13 cellular contexts compared by ENCODE assay signal in genomic region chr4:85555210-85555609, GRCh38.
DNase-seq lines count a peak whose midpoint lies in the region; ATAC-seq and TF ChIP-seq lines count a peak whose summit lies in the region.
"Had no signal": no experiment of that assay in that cellular context is flagged by ENCODE, and none has a peak within 500 bp of the region (broad histone marks: within the 10 kb centered on the region; RNA-seq: fewer than 3 reads in every experiment).

No MANE protein-coding gene starts in this region.

- peak; percentile 2 for DNase-seq in fibroblast of gingiva (ENCODE audit: low read depth)
- no peak for DNase-seq in upper lobe of left lung
- DNase-seq in Calu3 = no peak
- DNase-seq in NCI-H187 (lab: John Stamatoyannopoulos, UW) = no peak
- DNase-seq in activated CD4-positive, alpha-beta T cell treated with anti-CD3 and anti-CD28 coated beads, Interleukin-2, amount 10 ng/mL, durations not matched to agents 24 days and 14 days = no peak
- DNase-seq: activated T-cell treated with anti-CD3 and anti-CD28 coated beads for 4 hours, NCI-H1048, NCI-H226, OCI-M1, SW 1271 had no signal

- H3K27me3 ChIP-seq in upper lobe of left lung = no peaks in the 10 kb centered on the region

- intact Hi-C loops in Calu3 (cut with micrococcal nuclease; ENCODE audit: unreplicated experiment) = no loop called here
- intact Hi-C loops in activated CD4-positive, alpha-beta T cell treated with anti-CD3 and anti-CD28 coated beads, Interleukin-2, amount 10 ng/mL, durations not matched to agents 24 days and 14 days (cut with micrococcal nuclease) = no loop called here

- no peak overlapping the region for H3K4me3 ChIP-seq in upper lobe of left lung

- no peak for TF ChIP-seq EP300 in upper lobe of left lung (IDR thresholded peaks at IDR 0.05)

- H3K4me3 Mint-ChIP-seq in IgD-negative memory B cell (peak overlapping the region; percentile 66 to 92 (median 78)), Calu3 (ENCODE audit: low read depth, unreplicated experiment) (no peak overlapping the region)
- no peak overlapping the region for H3K4me3 Mint-ChIP-seq in activated CD4-positive, alpha-beta T cell treated with anti-CD3 and anti-CD28 coated beads, Interleukin-2, amount 10 ng/mL, durations not matched to agents 24 days and 14 days

- 56 to 60% methylated on average over 1 of the region's 1 CpG for WGBS in upper lobe of left lung, 2 donors

- H3K36me3 ChIP-seq in upper lobe of left lung = no peaks in the 10 kb centered on the region

- BruUV-seq in Calu3 (replicated peaks; lab: Mats Ljungman, UMichigan) = no TSS peak

- H3K4me1 Mint-ChIP-seq in IgD-negative memory B cell = peaks cover 39 to 76% (median 55%) of the 10 kb centered on the region in 3 donors
- H3K4me1 Mint-ChIP-seq in Calu3 (ENCODE audit: low read depth, unreplicated experiment) = no peaks in the 10 kb centered on the region
- no peaks in the 10 kb centered on the region for H3K4me1 Mint-ChIP-seq in activated CD4-positive, alpha-beta T cell treated with anti-CD3 and anti-CD28 coated beads, Interleukin-2, amount 10 ng/mL, durations not matched to agents 24 days and 14 days

- peaks cover 0 to 13% (median 3%) of the 10 kb centered on the region in 4 donors for H3K4me1 ChIP-seq in upper lobe of left lung

- no peak for TF ChIP-seq POLR2A in upper lobe of left lung (IDR thresholded peaks at IDR 0.05)

- H3K9me3 ChIP-seq in upper lobe of left lung = peaks cover 0 to 7% (median 0%) of the 10 kb centered on the region in 4 donors

- TF ChIP-seq CTCF in upper lobe of left lung (IDR thresholded peaks at IDR 0.05) (no peak), Calu3 (IDR thresholded peaks at IDR 0.05; ENCODE audit: unreplicated experiment) (no peak)

- ATAC-seq in GM21423 (IDR thresholded peaks at IDR 0.05; ENCODE audit: unreplicated experiment) = peak; percentile 36
- ATAC-seq in upper lobe of left lung (ENCODE audit: low FRiP score in 2 of 2) = peak; percentile 31 to 51
- ATAC-seq: sciatic nerve had no signal

- CTCF ChIA-PET in Calu3 (lab: Charles Lee) = no interaction called here

- H3K9me3 Mint-ChIP-seq in IgD-negative memory B cell = peaks cover 9 to 17% (median 11%) of the 10 kb centered on the region in 3 donors
- peaks cover 2% of the 10 kb centered on the region for H3K9me3 Mint-ChIP-seq in Calu3 (ENCODE audit: low read depth, unreplicated experiment)
- peaks cover 10% of the 10 kb centered on the region for H3K9me3 Mint-ChIP-seq in activated CD4-positive, alpha-beta T cell treated with anti-CD3 and anti-CD28 coated beads, Interleukin-2, amount 10 ng/mL, durations not matched to agents 24 days and 14 days

- H3K27ac Mint-ChIP-seq in IgD-negative memory B cell (peak overlapping the region; percentile 84 to 100 (median 95)), Calu3 (ENCODE audit: unreplicated experiment) (no peak overlapping the region)
- no peak overlapping the region for H3K27ac Mint-ChIP-seq in activated CD4-positive, alpha-beta T cell treated with anti-CD3 and anti-CD28 coated beads, Interleukin-2, amount 10 ng/mL, durations not matched to agents 24 days and 14 days

- H3K36me3 Mint-ChIP-seq in IgD-negative memory B cell (peaks cover 8% of the 10 kb centered on the region), Calu3 (ENCODE audit: insufficient read depth, unreplicated experiment) (no peaks in the 10 kb centered on the region)
- H3K36me3 Mint-ChIP-seq in activated CD4-positive, alpha-beta T cell treated with anti-CD3 and anti-CD28 coated beads, Interleukin-2, amount 10 ng/mL, durations not matched to agents 24 days and 14 days (ENCODE audit: low read depth) = no peaks in the 10 kb centered on the region

- H3K27ac ChIP-seq in upper lobe of left lung = peak overlapping the region in 1 of 4 donors; percentile 12

- H3K27me3 Mint-ChIP-seq in IgD-negative memory B cell = no peaks in the 10 kb centered on the region
- H3K27me3 Mint-ChIP-seq in Calu3 (ENCODE audit: unreplicated experiment) = no peaks in the 10 kb centered on the region
- no peaks in the 10 kb centered on the region for H3K27me3 Mint-ChIP-seq in activated CD4-positive, alpha-beta T cell treated with anti-CD3 and anti-CD28 coated beads, Interleukin-2, amount 10 ng/mL, durations not matched to agents 24 days and 14 days

Comparison
In these comparisons a context has a peak if more than half of its experiments do, and no peak if none do; other contexts are left out.
1. H3K27ac Mint-ChIP-seq: peak in IgD-negative memory B cell (3 of 3); none in Calu3 (single experiment) and activated CD4-positive, alpha-beta T cell treated with anti-CD3 and anti-CD28 coated beads, Interleukin-2, amount 10 ng/mL, durations not matched to agents 24 days and 14 days (single experiment).
2. H3K4me3 Mint-ChIP-seq: peak in IgD-negative memory B cell (4 of 4); none in Calu3 (single experiment) and activated CD4-positive, alpha-beta T cell treated with anti-CD3 and anti-CD28 coated beads, Interleukin-2, amount 10 ng/mL, durations not matched to agents 24 days and 14 days (single experiment).